Comparison of ENCODE assay signal across 28 cellular contexts in the genomic region with DNA sequence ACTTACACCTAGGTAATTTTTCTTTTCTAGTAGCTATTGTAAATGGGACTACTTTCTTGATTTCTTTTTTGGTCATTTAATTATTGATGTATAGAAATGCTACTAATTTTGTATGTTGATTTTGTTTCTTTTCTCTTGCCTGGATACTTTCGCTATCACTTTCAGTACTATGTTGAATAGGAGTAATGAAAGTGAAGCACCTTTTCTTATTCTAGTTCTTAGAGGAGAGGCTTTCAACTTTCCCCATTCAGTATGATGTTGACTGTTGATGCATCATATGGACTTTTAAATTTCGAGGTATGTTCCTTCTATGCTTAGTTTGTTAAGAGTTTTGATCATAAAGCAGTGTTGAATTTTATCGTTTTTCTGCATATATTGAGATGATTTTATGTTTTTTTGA.
"Had no signal": no experiment of that assay in that cellular context is flagged by ENCODE, and none has a peak within 500 bp of the region (broad histone marks: within the 10 kb centered on the region; RNA-seq: fewer than 3 reads in every experiment).

No MANE protein-coding gene starts in this region.

- H3K36me3 ChIP-seq: brain microvascular endothelial cell, gastroesophageal sphincter, left ventricle myocardium inferior, right lobe of liver, thoracic aorta, uterus had no signal

- DNase-seq: activated CD4-positive, alpha-beta memory T cell treated with anti-CD3 and anti-CD28 coated beads, Interleukin-2, amount 10 ng/mL, durations not matched to agents 7 days and 5 days; activated CD4-positive, alpha-beta T cell treated with anti-CD3 and anti-CD28 coated beads for 1 hour; activated CD4-positive, alpha-beta T cell treated with anti-CD3 and anti-CD28 coated beads, Interleukin-2, amount 10 ng/mL, durations not matched to agents 7 days and 5 days; activated CD8-positive, alpha-beta memory T cell treated with anti-CD3 and anti-CD28 coated beads, Interleukin-2, amount 50 U/mL, for 48 hours; activated gamma-delta T cell treated with Interleukin-2 at 50 U/mL for 16 hours; activated naive CD4-positive, alpha-beta T cell treated with anti-CD3 and anti-CD28 coated beads, Interleukin-2, amount 50 U/mL, for 16 hours; activated T-cell treated with anti-CD3 and anti-CD28 coated beads, Interleukin-2, amount 50 U/mL, for 4 hours; amniotic stem cell; brain microvascular endothelial cell; caudate nucleus; cortex of kidney; islet precursor cell; left ventricle myocardium inferior; mesendoderm; right lobe of liver; stimulated activated CD4-positive, alpha-beta T cell treated with anti-CD3 and anti-CD28 coated beads, Interleukin-2, amount 100 ng/mL, for 48 hours; stimulated activated naive CD8-positive, alpha-beta T cell treated with anti-CD3 and anti-CD28 coated beads, Interleukin-15, Interleukin-2, amounts not matched to agents 100 U/mL and 50 U/mL, for 24 hours; trophoblast cell; uterus had no signal

- H3K4me3 ChIP-seq: gastroesophageal sphincter, hepatocyte, left ventricle myocardium inferior, lung, right lobe of liver, thoracic aorta, uterus had no signal

- H3K79me2 ChIP-seq: hepatocyte had no signal

- H3K27ac ChIP-seq: brain microvascular endothelial cell, gastroesophageal sphincter, hepatocyte, left ventricle myocardium inferior, right lobe of liver, thoracic aorta, uterus had no signal

- H2AFZ ChIP-seq: hepatocyte had no signal

- H3K9me3 ChIP-seq: gastroesophageal sphincter, right lobe of liver, thoracic aorta, uterus had no signal

- H3K27me3 ChIP-seq: brain microvascular endothelial cell, gastroesophageal sphincter, hepatocyte, right lobe of liver, uterus had no signal

- FAIRE-seq: astrocyte, endothelial cell of umbilical vein had no signal

- H3K4me1 ChIP-seq: gastroesophageal sphincter, left ventricle myocardium inferior, right lobe of liver, uterus had no signal

- ATAC-seq: activated T-cell treated with anti-CD3 and anti-CD28 coated beads, Interleukin-2, amount 50 U/mL, for 4 hours; activated T-helper 17 cell treated with anti-CD3 and anti-CD28 coated beads, Interleukin-2, amount 50 U/mL, for 72 hours; gastroesophageal sphincter; natural killer cell treated with Interleukin-12 subunit alpha and Interleukin-12 subunit beta and Interleukin-15 and Interleukin-18, amount 100 ng/mL, for 72 hours; right lobe of liver; stimulated activated naive CD8-positive, alpha-beta T cell treated with anti-CD3 and anti-CD28 coated beads, Interleukin-15, Interleukin-2, amounts not matched to agents 100 U/mL and 50 U/mL, for 24 hours; WTC11 had no signal

- H3K4me2 ChIP-seq: hepatocyte had no signal
